Comparison of ENCODE assay signal across 14 cellular contexts in the genomic region with DNA sequence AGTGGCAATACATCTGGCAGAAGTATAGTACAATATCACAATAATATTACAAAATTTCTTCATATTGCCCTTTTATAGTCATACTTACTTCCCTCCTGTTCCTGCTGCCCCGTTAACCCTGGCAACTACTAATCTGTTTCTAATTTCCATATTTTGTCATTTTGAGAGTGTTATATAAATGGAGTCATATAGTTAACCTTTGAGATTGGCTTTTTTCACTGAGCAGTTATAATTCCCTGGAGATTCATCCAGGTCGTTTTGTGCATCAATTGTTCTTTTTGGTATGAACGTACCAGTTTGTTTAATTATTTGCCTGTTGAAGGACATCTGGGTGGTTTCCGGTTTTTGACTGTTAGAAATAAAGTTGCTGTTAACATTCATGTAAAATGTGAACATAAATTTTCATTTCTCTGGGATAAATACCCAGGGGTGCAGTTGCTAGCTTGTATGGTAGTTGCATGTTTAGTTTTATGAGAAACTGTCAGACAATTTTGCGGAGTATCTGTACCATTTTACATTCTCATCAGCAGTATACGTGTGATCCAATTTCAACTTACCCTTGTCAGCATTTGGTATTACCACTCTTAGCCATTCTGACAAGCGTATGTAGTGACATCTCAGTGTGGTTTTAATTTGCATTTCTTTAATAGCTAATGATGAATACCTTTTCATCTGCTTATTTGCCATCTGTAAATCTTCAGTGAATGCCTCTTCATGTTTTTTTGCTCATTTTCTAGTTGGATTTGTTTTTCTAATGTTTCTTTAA. TPM values are rescaled to one million over a fixed set of nuclear protein-coding genes. Genes with fewer than 3 reads are reported as not detected.
DNase-seq lines count a peak whose midpoint lies in the region; ATAC-seq lines count a peak whose summit lies in the region.
"Had no signal": no experiment of that assay in that cellular context is flagged by ENCODE, and none has a peak within 500 bp of the region (broad histone marks: within the 10 kb centered on the region; RNA-seq: fewer than 3 reads in every experiment).

No MANE protein-coding gene starts in this region.

- no peak for DNase-seq in CD4-positive, CD25-positive, alpha-beta regulatory T cell
- peak; percentile 23 for DNase-seq in fibroblast of peridontal ligament (ENCODE audit: extremely low read depth)
- no peak for DNase-seq in A172 (ENCODE audit: low spot score)
- no peak for DNase-seq in SW480 (ENCODE audit: low spot score)
- no peak for DNase-seq in stimulated activated naive CD4-positive, alpha-beta T cell (lab: John Stamatoyannopoulos, UW)
- DNase-seq: activated CD4-positive, CD25-positive, alpha-beta regulatory T cell treated with anti-CD3 and anti-CD28 coated beads, Interleukin-2, amount 50 U/mL, for 72 hours; activated effector memory CD4-positive, alpha-beta T cell treated with anti-CD3 and anti-CD28 coated beads, Interleukin-2, amount 50 U/mL, for 16 hours; COR-L47; NCI-H69 had no signal

- H3K4me3 Mint-ChIP-seq in CD4-positive, CD25-positive, alpha-beta regulatory T cell = peak overlapping the region in 2 of 4 donors; percentile 42 to 55

- no peak overlapping the region for H3K27ac Mint-ChIP-seq in CD4-positive, CD25-positive, alpha-beta regulatory T cell

- H3K27me3 Mint-ChIP-seq in CD4-positive, CD25-positive, alpha-beta regulatory T cell = no peaks in the 10 kb centered on the region

- no peaks in the 10 kb centered on the region for H3K27me3 ChIP-seq in CD4-positive, CD25-positive, alpha-beta regulatory T cell (ENCODE audit: control insufficient read depth, insufficient read depth, low read length)
- H3K27me3 ChIP-seq: cardiac muscle cell had no signal

- H3K4me1 Mint-ChIP-seq in CD4-positive, CD25-positive, alpha-beta regulatory T cell = peaks cover 55 to 76% (median 60%) of the 10 kb centered on the region in 4 donors

- H3K27ac ChIP-seq in CD4-positive, CD25-positive, alpha-beta regulatory T cell (ENCODE audit: insufficient read depth, low read length, poor library complexity, severe bottlenecking) = no peak overlapping the region
- H3K27ac ChIP-seq: cardiac muscle cell had no signal

- H3K36me3 ChIP-seq in CD4-positive, CD25-positive, alpha-beta regulatory T cell (ENCODE audit: control insufficient read depth, insufficient read depth, low read length) = peaks cover 12% of the 10 kb centered on the region

- H3K9me3 Mint-ChIP-seq in CD4-positive, CD25-positive, alpha-beta regulatory T cell = peaks cover 0 to 2% (median 0%) of the 10 kb centered on the region in 7 donors

- peaks cover 37% of the 10 kb centered on the region for H3K4me1 ChIP-seq in CD4-positive, CD25-positive, alpha-beta regulatory T cell (ENCODE audit: control insufficient read depth, insufficient read depth, low read length, poor library complexity, severe bottlenecking)

- H3K9me3 ChIP-seq in CD4-positive, CD25-positive, alpha-beta regulatory T cell (ENCODE audit: control insufficient read depth in 2 of 2, low read length in 2 of 2) = no peaks in the 10 kb centered on the region

- peaks cover 24% of the 10 kb centered on the region for H3K36me3 Mint-ChIP-seq in CD4-positive, CD25-positive, alpha-beta regulatory T cell

- peak overlapping the region; percentile 42 for H3K4me3 ChIP-seq in CD4-positive, CD25-positive, alpha-beta regulatory T cell (ENCODE audit: low read depth, low read length)
- H3K4me3 ChIP-seq: cardiac muscle cell had no signal

- ATAC-seq in CD4-positive, CD25-positive, alpha-beta regulatory T cell (ENCODE audit: low read depth in 2 of 2) = no peak
- ATAC-seq in GM19395 (IDR thresholded peaks at IDR 0.05; ENCODE audit: unreplicated experiment) = peak; percentile 58
- ATAC-seq in HG03354 (IDR thresholded peaks at IDR 0.05; ENCODE audit: poor library complexity, severe bottlenecking, unreplicated experiment) = peak; percentile 84
- no peak for ATAC-seq in HG02588 (IDR thresholded peaks at IDR 0.05; ENCODE audit: unreplicated experiment)
- ATAC-seq: esophagus mucosa had no signal

RNA-seq across cellular contexts. Expression of a gene that starts 32.2 kb away (rescaled TPM):
- total RNA-seq in CD4-positive, CD25-positive, alpha-beta regulatory T cell = 2.8 TPM
- under 1 TPM in 3 of 4 donors, not detected in 1; 0.23 to 0.61 (median 0.42) TPM for polyA plus RNA-seq in CD4-positive, CD25-positive, alpha-beta regulatory T cell
- total RNA-seq in A172 (2014; rRNA removed; shearing (Covaris generic)) = 0.72 and 1.1 TPM in 2 replicates

Comparison
In these comparisons a context has a peak if more than half of its experiments do, and no peak if none do; other contexts are left out.
1. ATAC-seq: peak in GM19395 (single experiment) and HG03354 (single experiment); none in CD4-positive, CD25-positive, alpha-beta regulatory T cell (0 of 2) and HG02588 (single experiment).